9 cellular contexts compared by ENCODE assay signal in the genomic region with DNA sequence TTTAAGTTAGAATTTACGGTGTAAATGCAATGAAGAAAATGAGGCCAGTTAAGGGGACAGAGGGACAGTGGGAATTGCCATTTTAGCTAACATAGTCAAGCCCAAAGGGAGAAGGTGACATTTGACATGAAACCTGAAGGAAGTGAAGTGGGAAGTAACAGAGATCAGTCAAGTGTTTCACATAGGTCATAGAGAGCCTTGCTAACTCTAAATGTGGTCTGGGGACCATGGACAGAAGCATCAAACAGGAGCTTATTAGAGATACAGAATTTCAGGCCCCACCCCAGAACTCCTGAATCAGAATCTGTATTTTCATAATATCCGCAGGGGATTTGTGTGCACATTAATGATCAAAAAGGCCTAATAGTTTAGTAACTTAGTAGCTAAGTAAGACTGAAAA.
"Had no signal": no experiment of that assay in that cellular context is flagged by ENCODE, and none has a peak within 500 bp of the region (broad histone marks: within the 10 kb centered on the region; RNA-seq: fewer than 3 reads in every experiment).

No MANE protein-coding gene starts in this region.

- H3K9me3 ChIP-seq: HAP-1 had no signal

- DNase-seq: GM23248, GOT3, H7, H9, HCEC 1CT, HFFc6 had no signal

- H3K27ac ChIP-seq: GM23248 had no signal

- H3K36me3 ChIP-seq: HAP-1 had no signal

- H3K9ac ChIP-seq: GM23248 had no signal

- H3K4me1 ChIP-seq: HAP-1 had no signal

- H3K4me3 ChIP-seq: GM23248, GM23338, HAP-1 had no signal

- ATAC-seq: HCT116 had no signal
